Comparison of ENCODE assay signal across 1 cellular context in the genomic region with DNA sequence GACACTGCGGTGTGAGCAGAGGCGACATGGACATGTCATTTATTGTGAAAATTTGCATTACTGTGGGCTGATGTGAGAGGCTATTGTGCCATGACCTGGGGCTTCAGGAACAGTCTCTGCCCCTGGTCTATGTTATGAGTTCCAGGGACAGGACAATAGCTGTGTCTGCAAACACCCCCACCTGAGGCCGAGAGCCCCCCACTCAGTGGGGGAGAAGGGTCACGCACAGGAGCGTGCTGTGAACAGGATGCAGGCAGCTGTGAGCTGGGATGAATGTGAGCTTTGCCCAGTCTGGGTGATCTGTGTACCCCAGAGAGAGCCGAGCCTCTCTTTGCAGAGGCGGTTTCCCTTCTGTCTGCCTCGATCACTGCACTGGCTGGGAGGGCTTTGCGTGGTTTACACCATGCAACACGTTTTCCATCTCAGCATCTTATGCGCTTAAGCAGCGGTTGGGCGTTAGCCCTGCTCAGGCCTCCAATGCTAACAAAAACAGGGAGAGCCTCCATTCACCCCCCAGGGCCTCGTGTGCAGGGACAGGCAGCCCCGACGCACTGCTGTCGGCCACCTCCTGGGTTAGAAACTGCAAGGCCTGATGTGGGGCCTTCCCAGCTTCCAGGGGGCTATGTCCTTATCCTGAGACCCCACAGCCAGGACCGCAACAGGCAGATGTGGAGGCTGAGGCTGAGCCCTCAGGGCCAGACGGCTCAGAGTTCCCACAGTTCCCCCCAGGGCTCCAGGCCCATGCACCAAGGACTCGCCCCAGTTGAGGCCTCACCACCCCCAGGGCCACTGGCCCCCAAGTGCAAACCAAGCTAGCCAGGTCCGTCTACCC.
TF ChIP-seq lines count a peak whose summit lies in the region.

No MANE protein-coding gene starts in this region.

TF ChIP-seq in HepG2, 621 proteins besides CTCF, POLR2A, EP300 and RAD21 (continued from another document and continues in another):
- TF ChIP-seq, protein P1, sequence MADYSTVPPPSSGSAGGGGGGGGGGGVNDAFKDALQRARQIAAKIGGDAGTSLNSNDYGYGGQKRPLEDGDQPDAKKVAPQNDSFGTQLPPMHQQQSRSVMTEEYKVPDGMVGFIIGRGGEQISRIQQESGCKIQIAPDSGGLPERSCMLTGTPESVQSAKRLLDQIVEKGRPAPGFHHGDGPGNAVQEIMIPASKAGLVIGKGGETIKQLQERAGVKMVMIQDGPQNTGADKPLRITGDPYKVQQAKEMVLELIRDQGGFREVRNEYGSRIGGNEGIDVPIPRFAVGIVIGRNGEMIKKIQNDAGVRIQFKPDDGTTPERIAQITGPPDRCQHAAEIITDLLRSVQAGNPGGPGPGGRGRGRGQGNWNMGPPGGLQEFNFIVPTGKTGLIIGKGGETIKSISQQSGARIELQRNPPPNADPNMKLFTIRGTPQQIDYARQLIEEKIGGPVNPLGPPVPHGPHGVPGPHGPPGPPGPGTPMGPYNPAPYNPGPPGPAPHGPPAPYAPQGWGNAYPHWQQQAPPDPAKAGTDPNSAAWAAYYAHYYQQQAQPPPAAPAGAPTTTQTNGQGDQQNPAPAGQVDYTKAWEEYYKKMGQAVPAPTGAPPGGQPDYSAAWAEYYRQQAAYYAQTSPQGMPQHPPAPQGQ (CRISPR knock-in tag; IDR thresholded peaks at IDR 0.05; ENCODE audit: borderline replicate concordance), result 0 out of 2 replicates have a peak, but pooled peaks have one; percentile 35
- 0 out of 2 replicates have a peak, but pooled peaks have one; percentile 24 for TF ChIP-seq NR0B2 (CRISPR knock-in tag; IDR thresholded peaks at IDR 0.05)
- peak; percentile 62; the same call in 1 of the 2 replicates for TF ChIP-seq ETV5 (CRISPR knock-in tag; IDR thresholded peaks at IDR 0.05; ENCODE audit: borderline replicate concordance)
- TF ChIP-seq ZNF781 (CRISPR knock-in tag; IDR thresholded peaks at IDR 0.05; ENCODE audit: borderline replicate concordance, not compliant biosample characterization), result no peak
- TF ChIP-seq ZBTB8A (CRISPR knock-in tag; IDR thresholded peaks at IDR 0.05; ENCODE audit: borderline replicate concordance, low read depth), result no peak
- no peak for TF ChIP-seq SMARCC2 (IDR thresholded peaks at IDR 0.05)
- TF ChIP-seq SKIL (CRISPR knock-in tag; IDR thresholded peaks at IDR 0.05; ENCODE audit: borderline replicate concordance), result peak; percentile 48
- TF ChIP-seq HNF4G (IDR thresholded peaks at IDR 0.05; ENCODE audit: borderline replicate concordance, low read depth, low read length), result peak; percentile 44; the same call in 1 of the 2 replicates
- TF ChIP-seq HNF4G (CRISPR knock-in tag; IDR thresholded peaks at IDR 0.05; ENCODE audit: borderline replicate concordance, low read depth), result peak; percentile 51; the same call in 1 of the 2 replicates
- TF ChIP-seq BORCS8-MEF2B (CRISPR knock-in tag; IDR thresholded peaks at IDR 0.05), result peak; percentile 54; the same call in 1 of the 2 replicates
- TF ChIP-seq SNAI1 (CRISPR knock-in tag; IDR thresholded peaks at IDR 0.05; ENCODE audit: borderline replicate concordance), result no peak
- TF ChIP-seq HDAC1 (CRISPR knock-in tag; IDR thresholded peaks at IDR 0.05), result 0 out of 2 replicates have a peak, but pooled peaks have one; percentile 40
- TF ChIP-seq JUN (CRISPR knock-in tag; IDR thresholded peaks at IDR 0.05), result no peak; the same call in 1 of the 2 replicates
- TF ChIP-seq ZNF839 (CRISPR knock-in tag; IDR thresholded peaks at IDR 0.05; ENCODE audit: borderline replicate concordance), result 0 out of 2 replicates have a peak, but pooled peaks have one; percentile 29
- no peak for TF ChIP-seq ATF4 (CRISPR knock-in tag; IDR thresholded peaks at IDR 0.05)
- TF ChIP-seq, protein P2, sequence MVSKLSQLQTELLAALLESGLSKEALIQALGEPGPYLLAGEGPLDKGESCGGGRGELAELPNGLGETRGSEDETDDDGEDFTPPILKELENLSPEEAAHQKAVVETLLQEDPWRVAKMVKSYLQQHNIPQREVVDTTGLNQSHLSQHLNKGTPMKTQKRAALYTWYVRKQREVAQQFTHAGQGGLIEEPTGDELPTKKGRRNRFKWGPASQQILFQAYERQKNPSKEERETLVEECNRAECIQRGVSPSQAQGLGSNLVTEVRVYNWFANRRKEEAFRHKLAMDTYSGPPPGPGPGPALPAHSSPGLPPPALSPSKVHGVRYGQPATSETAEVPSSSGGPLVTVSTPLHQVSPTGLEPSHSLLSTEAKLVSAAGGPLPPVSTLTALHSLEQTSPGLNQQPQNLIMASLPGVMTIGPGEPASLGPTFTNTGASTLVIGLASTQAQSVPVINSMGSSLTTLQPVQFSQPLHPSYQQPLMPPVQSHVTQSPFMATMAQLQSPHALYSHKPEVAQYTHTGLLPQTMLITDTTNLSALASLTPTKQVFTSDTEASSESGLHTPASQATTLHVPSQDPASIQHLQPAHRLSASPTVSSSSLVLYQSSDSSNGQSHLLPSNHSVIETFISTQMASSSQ (IDR thresholded peaks at IDR 0.05; ENCODE audit: low read depth), result no peak
- TF ChIP-seq, protein P2 (CRISPR knock-in tag; IDR thresholded peaks at IDR 0.05; ENCODE audit: borderline replicate concordance), result peak; percentile 33; the same call in 1 of the 2 replicates
- TF ChIP-seq ZFY (CRISPR knock-in tag; IDR thresholded peaks at IDR 0.05), result 0 out of 2 replicates have a peak, but pooled peaks have one; percentile 31
- no peak for TF ChIP-seq RFX1 (IDR thresholded peaks at IDR 0.05)
- no peak; the same call in 1 of the 2 replicates for TF ChIP-seq MIER3 (CRISPR knock-in tag; IDR thresholded peaks at IDR 0.05; ENCODE audit: borderline replicate concordance)
- no peak for TF ChIP-seq ZNF207 (IDR thresholded peaks at IDR 0.05; ENCODE audit: borderline replicate concordance)
- TF ChIP-seq ETV6 (CRISPR knock-in tag; conservative IDR thresholded peaks at IDR 0.05), result no peak
- peak; percentile 58; the same call in 1 of the 2 replicates for TF ChIP-seq ESRRA (CRISPR knock-in tag; IDR thresholded peaks at IDR 0.05; ENCODE audit: low read depth)
- peak; percentile 75; the same call in 1 of the 2 replicates for TF ChIP-seq TFAP4 (IDR thresholded peaks at IDR 0.05; ENCODE audit: borderline replicate concordance, low read depth)
- no peak; the same call in 1 of the 2 replicates for TF ChIP-seq PHF21A (CRISPR knock-in tag; IDR thresholded peaks at IDR 0.05)
- TF ChIP-seq RNF219 (CRISPR knock-in tag; IDR thresholded peaks at IDR 0.05), result no peak
